31 cellular contexts compared by ENCODE assay signal in the genomic region with DNA sequence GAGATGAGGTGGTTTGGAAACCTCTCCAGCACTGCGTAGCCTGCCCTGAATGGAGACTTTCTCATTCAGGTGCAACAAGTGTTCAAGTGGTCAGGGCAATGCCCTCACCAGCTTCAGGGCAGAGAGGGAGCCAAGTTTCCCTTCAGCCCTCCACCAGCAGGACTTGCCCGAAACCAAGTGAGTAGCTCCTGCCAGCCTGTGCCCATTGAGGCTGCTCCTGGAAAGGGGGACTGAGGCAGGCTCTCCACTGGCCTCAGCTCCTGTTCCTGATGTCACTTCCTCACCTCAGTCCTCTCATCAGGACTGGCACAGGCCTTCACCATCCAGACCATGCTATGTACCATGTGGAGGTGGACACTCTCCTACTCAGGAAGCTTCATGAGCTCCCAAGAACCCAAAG.
"Had no signal": no experiment of that assay in that cellular context is flagged by ENCODE, and none has a peak within 500 bp of the region (broad histone marks: within the 10 kb centered on the region; RNA-seq: fewer than 3 reads in every experiment).

No MANE protein-coding gene starts in this region.

- H3K79me2 ChIP-seq: parathyroid adenoma had no signal

- H3K36me3 Mint-ChIP-seq: naive thymus-derived CD4-positive, alpha-beta T cell; natural killer cell; neural progenitor cell; stimulated activated memory B cell treated with anti-CD40 and anti-IgM and Interleukin-4, amounts not matched to agents 10 μg/mL and 1 μg/mL and 100 μg/mL, for 72 hours; type B pancreatic cell had no signal

- ATAC-seq: naive thymus-derived CD4-positive, alpha-beta T cell; natural killer cell; psoas muscle; right cardiac atrium; right lobe of liver; stimulated activated memory B cell treated with anti-CD40 and anti-IgM and Interleukin-4, amounts not matched to agents 10 μg/mL and 1 μg/mL and 100 μg/mL, for 72 hours; stimulated activated naive CD8-positive, alpha-beta T cell treated with anti-CD3 and anti-CD28 coated beads, Interleukin-15, amount 100 ng/mL, for 72 hours; stimulated activated naive CD8-positive, alpha-beta T cell treated with anti-CD3 and anti-CD28 coated beads, Interleukin-15, Interleukin-2, amounts not matched to agents 100 U/mL and 50 U/mL, for 24 hours; upper lobe of right lung had no signal

- H3K4me2 ChIP-seq: neural progenitor cell, smooth muscle cell had no signal

- H3K4me1 Mint-ChIP-seq: naive thymus-derived CD4-positive, alpha-beta T cell; natural killer cell; stimulated activated memory B cell treated with anti-CD40 and anti-IgM and Interleukin-4, amounts not matched to agents 10 μg/mL and 1 μg/mL and 100 μg/mL, for 72 hours; stimulated activated naive CD8-positive, alpha-beta T cell treated with anti-CD3 and anti-CD28 coated beads, Interleukin-15, amount 100 ng/mL, for 72 hours had no signal

- DNase-seq: naive thymus-derived CD4-positive, alpha-beta T cell; natural killer cell; nucleus accumbens; ovary; psoas muscle; right cardiac atrium; right lobe of liver; sigmoid colon; spleen; stimulated activated CD4-positive, alpha-beta T cell treated with anti-CD3 and anti-CD28 coated beads, Interleukin-12 subunit alpha, Interleukin-12 subunit beta, amount 100 ng/mL, for 4 hours; stimulated activated CD4-positive, alpha-beta T cell treated with anti-CD3 and anti-CD28 coated beads, Interleukin-1b, Interleukin-23, amount 100 ng/mL, for 48 hours; stimulated activated CD4-positive, alpha-beta T cell treated with anti-CD3 and anti-CD28 coated beads, Interleukin-4, amount 100 ng/mL, for 1 hour; stimulated activated CD4-positive, alpha-beta T cell treated with anti-CD3 and anti-CD28 coated beads, Interleukin-4, amount 100 ng/mL, for 4 hours; stimulated activated CD8-positive, alpha-beta memory T cell treated with anti-CD3 and anti-CD28 coated beads, Interleukin-4, amount 100 ng/mL, for 48 hours; stimulated activated naive CD4-positive, alpha-beta T cell; stimulated activated naive CD8-positive, alpha-beta T cell treated with anti-CD3 and anti-CD28 coated beads, Interleukin-15, amount 100 ng/mL, for 72 hours; stimulated activated naive CD8-positive, alpha-beta T cell treated with anti-CD3 and anti-CD28 coated beads, Interleukin-15, Interleukin-2, amounts not matched to agents 100 U/mL and 50 U/mL, for 24 hours; testis; tibial artery; transverse colon; upper lobe of right lung; uterus had no signal

- H3K4me3 Mint-ChIP-seq: naive thymus-derived CD4-positive, alpha-beta T cell; natural killer cell; nephron; neural progenitor cell; stimulated activated memory B cell treated with anti-CD40 and anti-IgM and Interleukin-4, amounts not matched to agents 10 μg/mL and 1 μg/mL and 100 μg/mL, for 72 hours; stimulated activated naive CD8-positive, alpha-beta T cell treated with anti-CD3 and anti-CD28 coated beads, Interleukin-15, amount 100 ng/mL, for 72 hours; type B pancreatic cell had no signal

- H3K27ac ChIP-seq: neural progenitor cell, neutrophil, ovary, parathyroid adenoma, psoas muscle, right lobe of liver, sigmoid colon, spleen, suprapubic skin, testis, tibial artery, transverse colon, upper lobe of right lung, uterus had no signal

- H3K27ac Mint-ChIP-seq: naive thymus-derived CD4-positive, alpha-beta T cell; natural killer cell; neural progenitor cell; progenitor cell of endocrine pancreas; stimulated activated memory B cell treated with anti-CD40 and anti-IgM and Interleukin-4, amounts not matched to agents 10 μg/mL and 1 μg/mL and 100 μg/mL, for 72 hours; type B pancreatic cell had no signal

- H3K9me3 Mint-ChIP-seq: nephron; neural progenitor cell; stimulated activated naive CD8-positive, alpha-beta T cell treated with anti-CD3 and anti-CD28 coated beads, Interleukin-15, amount 100 ng/mL, for 72 hours; type B pancreatic cell had no signal

- H3K4me1 ChIP-seq: neural progenitor cell, parathyroid adenoma, psoas muscle, right lobe of liver, sigmoid colon, spleen, suprapubic skin, testis, tibial artery, transverse colon, upper lobe of right lung, uterus had no signal

- H3K36me3 ChIP-seq: neural progenitor cell, neutrophil, ovary, right lobe of liver, sigmoid colon, spleen, suprapubic skin, tibial artery, transverse colon, upper lobe of right lung, uterus had no signal

- H3K9me3 ChIP-seq: neutrophil, ovary, psoas muscle, right lobe of liver, sigmoid colon, spleen, suprapubic skin, testis, tibial artery, transverse colon, upper lobe of right lung, uterus had no signal

- H3K27me3 ChIP-seq: neural progenitor cell, ovary, right lobe of liver, sigmoid colon, testis, upper lobe of right lung, uterus had no signal

- H2AFZ ChIP-seq: neural progenitor cell, parathyroid adenoma had no signal

- H3K4me3 ChIP-seq: neural progenitor cell, ovary, psoas muscle, right lobe of liver, sigmoid colon, smooth muscle cell, spleen, suprapubic skin, testis, tibial artery, transverse colon, upper lobe of right lung, uterus had no signal

- H3K9ac ChIP-seq: neural progenitor cell, parathyroid adenoma had no signal
